In genomic region chr5:1521671-1522600, GRCh38 we compare ENCODE assay signal across 8 cellular contexts. TPM values are rescaled to one million over a fixed set of nuclear protein-coding genes. Genes with fewer than 3 reads are reported as not detected.
DNase-seq lines count a peak whose midpoint lies in the region; TF ChIP-seq lines count a peak whose summit lies in the region.

No MANE protein-coding gene starts in this region.

- peaks cover 12% of the 10 kb centered on the region for H3K36me3 Mint-ChIP-seq in activated CD4-positive, alpha-beta memory T cell treated with anti-CD3 and anti-CD28 coated beads for 36 hours
- no peaks in the 10 kb centered on the region for H3K36me3 Mint-ChIP-seq in glutamatergic neuron (ENCODE audit: unreplicated experiment)

- no peak overlapping the region for H3K9ac ChIP-seq in rectal smooth muscle tissue (ENCODE audit: low read length)

- CTCF ChIA-PET in activated CD4-positive, alpha-beta memory T cell treated with anti-CD3 and anti-CD28 coated beads for 36 hours (lab: Charles Lee): interaction anchor here (0.7 kb wide), 1 partner anchor 123 kb away, joined by 3 read pairs; no protein-coding TSS in a partner anchor

- no peaks in the 10 kb centered on the region for H3K27me3 Mint-ChIP-seq in activated CD4-positive, alpha-beta memory T cell treated with anti-CD3 and anti-CD28 coated beads for 36 hours
- peaks cover 2% of the 10 kb centered on the region for H3K27me3 Mint-ChIP-seq in glutamatergic neuron (ENCODE audit: unreplicated experiment)

- H3K27me3 ChIP-seq in rectal smooth muscle tissue (ENCODE audit: control insufficient read depth, insufficient read depth, low read length): no peaks in the 10 kb centered on the region

- peak; percentile 80 for DNase-seq in AG20443 (ENCODE audit: low spot score)
- DNase-seq in HFF-Myc (ENCODE audit: extremely low read depth, low read depth): peak; percentile 54
- DNase-seq in activated CD4-positive, alpha-beta memory T cell treated with anti-CD3 and anti-CD28 coated beads for 36 hours: no peak
- DNase-seq in glutamatergic neuron: no peak
- no peak for DNase-seq in GOT3 (lab: John Stamatoyannopoulos, UW)
- no peak for DNase-seq in NCI-H128 (lab: John Stamatoyannopoulos, UW; ENCODE audit: unreplicated experiment)
- DNase-seq in HT-29 (ENCODE audit: low spot score): no peak

- no peak overlapping the region for H3K27ac ChIP-seq in rectal smooth muscle tissue (ENCODE audit: low read depth, low read length)

- peak overlapping the region; percentile 75 for H3K4me3 ChIP-seq in HFF-Myc (replicated peaks; ENCODE audit: low read depth, low read length)
- H3K4me3 ChIP-seq in rectal smooth muscle tissue (ENCODE audit: low read length): peak overlapping the region; percentile 69

- no peak overlapping the region for H3K27ac Mint-ChIP-seq in activated CD4-positive, alpha-beta memory T cell treated with anti-CD3 and anti-CD28 coated beads for 36 hours
- peak overlapping the region; percentile 82 for H3K27ac Mint-ChIP-seq in glutamatergic neuron (ENCODE audit: unreplicated experiment)

- intact Hi-C loops in activated CD4-positive, alpha-beta memory T cell treated with anti-CD3 and anti-CD28 coated beads for 36 hours (cut with micrococcal nuclease): loop anchor here (2.0 to 5.0 kb wide), 2 partner anchors 33 to 270 kb away; no protein-coding TSS in a partner anchor

- peaks cover 7% of the 10 kb centered on the region for H3K4me1 ChIP-seq in rectal smooth muscle tissue (ENCODE audit: control insufficient read depth, insufficient read depth, low read length)

- H3K4me3 Mint-ChIP-seq in activated CD4-positive, alpha-beta memory T cell treated with anti-CD3 and anti-CD28 coated beads for 36 hours: peak overlapping the region; percentile 86
- peak overlapping the region; percentile 96 for H3K4me3 Mint-ChIP-seq in glutamatergic neuron (ENCODE audit: unreplicated experiment)

- POLR2A ChIA-PET in activated CD4-positive, alpha-beta memory T cell treated with anti-CD3 and anti-CD28 coated beads for 36 hours (lab: Charles Lee): no interaction called here

- peaks cover 41% of the 10 kb centered on the region for H3K4me1 Mint-ChIP-seq in activated CD4-positive, alpha-beta memory T cell treated with anti-CD3 and anti-CD28 coated beads for 36 hours (ENCODE audit: low read depth)
- peaks cover 9% of the 10 kb centered on the region for H3K4me1 Mint-ChIP-seq in glutamatergic neuron (ENCODE audit: low read depth, unreplicated experiment)

- H3K9me3 Mint-ChIP-seq in activated CD4-positive, alpha-beta memory T cell treated with anti-CD3 and anti-CD28 coated beads for 36 hours: no peaks in the 10 kb centered on the region
- no peaks in the 10 kb centered on the region for H3K9me3 Mint-ChIP-seq in glutamatergic neuron (ENCODE audit: unreplicated experiment)

- peaks cover 3% of the 10 kb centered on the region for H3K36me3 ChIP-seq in rectal smooth muscle tissue (ENCODE audit: control insufficient read depth, insufficient read depth, low read length)

- TF ChIP-seq CTCF in HFF-Myc (IDR thresholded peaks at IDR 0.05; ENCODE audit: low read depth, low read length, missing control alignments) (no peak), glutamatergic neuron (IDR thresholded peaks at IDR 0.05; ENCODE audit: partially characterized antibody, unreplicated experiment) (no peak)

RNA-seq across cellular contexts. Expression of gene LPCAT1, which starts 1.8 kb away (rescaled TPM):
- 10 to 100 TPM; 48.4 to 51.4 TPM for total RNA-seq in activated CD4-positive, alpha-beta memory T cell treated with anti-CD3 and anti-CD28 coated beads for 36 hours
- 113 TPM for total RNA-seq in glutamatergic neuron (ENCODE audit: unreplicated experiment)
- total RNA-seq in HT-29 (2014; rRNA removed; shearing (Covaris generic)): 48.9 and 49.1 TPM in 2 replicates

Comparison
In these comparisons a context has a peak if more than half of its experiments do, and no peak if none do; other contexts are left out.
1. DNase-seq: peak in AG20443 (single experiment) and HFF-Myc (single experiment); none in activated CD4-positive, alpha-beta memory T cell treated with anti-CD3 and anti-CD28 coated beads for 36 hours (single experiment), glutamatergic neuron (single experiment), GOT3 (single experiment), NCI-H128 (single experiment) and HT-29 (single experiment).